17 cellular contexts compared by ENCODE assay signal in genomic region chr13:86002921-86003488, GRCh38.
DNase-seq lines count a peak whose midpoint lies in the region.
"Had no signal": no experiment of that assay in that cellular context is flagged by ENCODE, and none has a peak within 500 bp of the region (broad histone marks: within the 10 kb centered on the region; RNA-seq: fewer than 3 reads in every experiment).

No MANE protein-coding gene starts in this region.

- in situ Hi-C loops in G401 (cut with HindIII; ENCODE audit: low sequenced_read_pairs): no loop called here

- no peak for DNase-seq in Karpas-422
- DNase-seq in NCI-H345 (lab: John Stamatoyannopoulos, UW): peak; percentile 74
- DNase-seq in SHP77 treated with DMSO at 0.1 percent for 48 hours (lab: John Stamatoyannopoulos, UW): peak; percentile 100
- DNase-seq in non-pigmented ciliary epithelial cell (ENCODE audit: low read depth): peak; percentile 13
- no peak for DNase-seq in G401 (ENCODE audit: low spot score)
- DNase-seq in dedifferentiated amniotic fluid mesenchymal stem cell (ENCODE audit: extremely low spot score): no peak
- DNase-seq in activated CD4-positive, alpha-beta T cell treated with anti-CD3 and anti-CD28 coated beads for 4 hours: no peak
- no peak for DNase-seq in NCI-H187 (lab: John Stamatoyannopoulos, UW)
- DNase-seq: activated naive CD4-positive, alpha-beta T cell treated with anti-CD3 and anti-CD28 coated beads, Interleukin-2, amount 50 U/mL, for 16 hours; activated T-cell treated with anti-CD3 and anti-CD28 coated beads, Interleukin-2, amount 50 U/mL, for 48 hours; Calu3; GF-D8; Right ventricle myocardium superior; stimulated activated CD4-positive, alpha-beta T cell treated with anti-CD3 and anti-CD28 coated beads, Interleukin-12 subunit alpha, Interleukin-12 subunit beta, amount 100 ng/mL, for 4 hours; T-helper 1 cell had no signal

- H3K27me3 ChIP-seq in Karpas-422 (ENCODE audit: low read length): no peaks in the 10 kb centered on the region

- H3K9me2 ChIP-seq in Karpas-422 (replicated peaks; ENCODE audit: insufficient read depth, low read length): no peaks in the 10 kb centered on the region

- H3K79me2 ChIP-seq in Karpas-422 (ENCODE audit: low read length): no peaks in the 10 kb centered on the region

- no peaks in the 10 kb centered on the region for H3K4me1 ChIP-seq in Karpas-422 (ENCODE audit: low read length)

- H3K9me3 ChIP-seq in Karpas-422 (ENCODE audit: low read length): peaks cover 3% of the 10 kb centered on the region; the same call in 1 of the 2 replicates
- H3K9me3 ChIP-seq: thoracic aorta had no signal

- H3K36me3 ChIP-seq in Karpas-422 (ENCODE audit: insufficient read depth, low read length): no peaks in the 10 kb centered on the region
- H3K36me3 ChIP-seq: thoracic aorta had no signal

- no peak overlapping the region for H3K4me3 ChIP-seq in Karpas-422 (ENCODE audit: low read length)
- H3K4me3 ChIP-seq: GM12878, thoracic aorta had no signal

- peak overlapping the region; percentile 69 for H2AFZ ChIP-seq in Karpas-422 (ENCODE audit: low read length)

- H3K9ac ChIP-seq in Karpas-422 (ENCODE audit: low read length): no peak overlapping the region

- H3K27ac ChIP-seq in Karpas-422 (ENCODE audit: low read length): no peak overlapping the region
- H3K27ac ChIP-seq: thoracic aorta had no signal

- H3K4me2 ChIP-seq in Karpas-422 (ENCODE audit: low read depth, low read length, poor library complexity, severe bottlenecking): no peak overlapping the region

- H4K20me1 ChIP-seq in Karpas-422 (ENCODE audit: insufficient read depth, low read depth, low read length): no peaks in the 10 kb centered on the region

Comparison
In these comparisons a context has a peak if more than half of its experiments do, and no peak if none do; other contexts are left out.
1. DNase-seq: peak in NCI-H345 (single experiment), SHP77 treated with DMSO at 0.1 percent for 48 hours (single experiment) and non-pigmented ciliary epithelial cell (single experiment); none in Karpas-422 (single experiment), G401 (single experiment), dedifferentiated amniotic fluid mesenchymal stem cell (single experiment), activated CD4-positive, alpha-beta T cell treated with anti-CD3 and anti-CD28 coated beads for 4 hours (0 of 2) and NCI-H187 (0 of 2).